Comparison of ENCODE assay signal across 16 cellular contexts in the genomic region with DNA sequence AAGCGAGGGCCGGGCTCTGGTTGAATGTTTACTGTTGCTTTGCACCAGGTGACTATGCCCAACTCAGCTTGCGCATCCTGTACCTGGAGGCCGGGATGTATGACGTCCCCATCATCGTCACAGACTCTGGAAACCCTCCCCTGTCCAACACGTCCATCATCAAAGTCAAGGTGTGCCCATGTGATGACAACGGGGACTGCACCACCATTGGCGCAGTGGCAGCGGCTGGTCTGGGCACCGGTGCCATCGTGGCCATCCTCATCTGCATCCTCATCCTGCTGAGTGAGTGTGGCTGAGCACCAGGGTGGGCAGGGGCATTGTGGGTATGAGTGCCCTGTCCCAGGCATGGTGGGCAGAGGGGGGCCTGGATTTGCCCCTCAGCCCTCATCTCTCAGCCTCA.
DNase-seq lines count a peak whose midpoint lies in the region; ATAC-seq, FAIRE-seq and TF ChIP-seq lines count a peak whose summit lies in the region.
"Had no signal": no experiment of that assay in that cellular context is flagged by ENCODE, and none has a peak within 500 bp of the region (broad histone marks: within the 10 kb centered on the region; RNA-seq: fewer than 3 reads in every experiment).

No MANE protein-coding gene starts in this region.

- no peak overlapping the region for H4K91ac ChIP-seq in trophoblast cell (ENCODE audit: low read depth, low read length)

- H3K9me3 ChIP-seq in HepG2 (ENCODE audit: low read length) (no peaks in the 10 kb centered on the region), trophoblast cell (ENCODE audit: insufficient read depth, low read depth, low read length) (peaks cover 19% of the 10 kb centered on the region)
- H3K9me3 ChIP-seq: BLaER1 treated with 17β-estradiol and CSF1 and Interleukin-3, amounts not matched to agents 10 nM and 100 nM had no signal

- no peaks in the 10 kb centered on the region for H3K4me1 ChIP-seq in HepG2 (ENCODE audit: insufficient read depth, low read length)
- no peaks in the 10 kb centered on the region for H3K4me1 ChIP-seq in trophoblast cell (ENCODE audit: control insufficient read depth in 1 of 2, insufficient read depth in 2 of 2, low read length in 2 of 2)

- H3K36me3 ChIP-seq in HepG2 (replicated peaks in 1 of 2; ENCODE audit: control insufficient read depth in 1 of 2, insufficient read depth in 2 of 2, low read length in 2 of 2) (no peaks in the 10 kb centered on the region), trophoblast cell (ENCODE audit: control insufficient read depth in 1 of 2, insufficient read depth in 2 of 2, low read length in 2 of 2) (no peaks in the 10 kb centered on the region)
- H3K36me3 ChIP-seq: BLaER1 treated with 17β-estradiol and CSF1 and Interleukin-3, amounts not matched to agents 10 nM and 100 nM had no signal

- POLR2A ChIA-PET in HepG2 (lab: Yijun Ruan, JAX) = no interaction called here

- no peak overlapping the region for H3K14ac ChIP-seq in trophoblast cell (ENCODE audit: low read length)

- WGBS in HepG2 (ENCODE audit: low lambda C conversion rate) = 45% methylated on average over 12 of the region's 12 CpGs
- no CpG with 5 or more reads among the region's 12 CpGs for WGBS in trophoblast cell (ENCODE audit: extremely low coverage, insufficient coverage, insufficient read length)

- H3K4ac ChIP-seq in trophoblast cell (ENCODE audit: low read depth, low read length) = no peak overlapping the region

- no peak overlapping the region for H3K18ac ChIP-seq in trophoblast cell (ENCODE audit: low read length)

- no peak for TF ChIP-seq POLR2A in HepG2 (IDR thresholded peaks at IDR 0.05; ENCODE audit: insufficient read depth in 1 of 2, low read depth in 2 of 2, low read length in 2 of 2)

- TF ChIP-seq CTCF in HepG2 (CRISPR knock-in tag; IDR thresholded peaks at IDR 0.05) = no peak

- in situ Hi-C loops in HepG2 (cut with HindIII; ENCODE audit: extremely low pct_ligation_motif_present, low pct_unique_long_range_greater_than_20kb) = no loop called here

- DNase-seq in left ventricle myocardium superior (peak; percentile 15), Right ventricle myocardium superior (no peak), HepG2 (ENCODE audit: low spot score) (no peak), trophoblast cell (no peak), HUDEP-2 (lab: John Stamatoyannopoulos, UW; ENCODE audit: unreplicated experiment in 76 of 76) (no peak), iPS-NIHi7 (ENCODE audit: extremely low spot score) (no peak)
- DNase-seq: 8988T; Calu3; CD4-positive, alpha-beta T cell; DMS 273 treated with DMSO at 0.1 percent for 48 hours; H9 had no signal

- H3K79me2 ChIP-seq in HepG2 (ENCODE audit: insufficient read depth, low read length) = no peaks in the 10 kb centered on the region
- H3K79me2 ChIP-seq in trophoblast cell (ENCODE audit: control insufficient read depth, insufficient read depth, low read length, poor library complexity) = no peaks in the 10 kb centered on the region

- H4K12ac ChIP-seq in trophoblast cell (ENCODE audit: low read depth, low read length) = no peak overlapping the region

- H4K8ac ChIP-seq in trophoblast cell (ENCODE audit: low read depth, low read length) = no peak overlapping the region

- no TSS peak for BruUV-seq in HepG2 (replicated peaks; lab: Mats Ljungman, UMichigan)

- H3K27ac ChIP-seq in HepG2 (ENCODE audit: extremely low read length, insufficient read depth, low read length) (no peak overlapping the region), trophoblast cell (ENCODE audit: low read depth, low read length) (no peak overlapping the region)
- H3K27ac ChIP-seq: BLaER1 treated with 17β-estradiol and CSF1 and Interleukin-3, amounts not matched to agents 10 nM and 100 nM had no signal

- TF ChIP-seq RAD21 in HepG2 (CRISPR knock-in tag; IDR thresholded peaks at IDR 0.05) = no peak

- H3K79me1 ChIP-seq in trophoblast cell (ENCODE audit: low read length) = no peaks in the 10 kb centered on the region

- H3K27me3 ChIP-seq in HepG2 (ENCODE audit: control insufficient read depth in 1 of 2, insufficient read depth in 2 of 2, low read length in 2 of 2) = peaks cover 20 to 62% of the 10 kb centered on the region in 2 experiments
- H3K27me3 ChIP-seq in trophoblast cell (ENCODE audit: insufficient read depth, low read length) = no peaks in the 10 kb centered on the region
- H3K27me3 ChIP-seq: BLaER1 treated with 17β-estradiol and CSF1 and Interleukin-3, amounts not matched to agents 10 nM and 100 nM had no signal

- H3K9ac ChIP-seq in HepG2 (ENCODE audit: insufficient read depth, low read depth, low read length) (no peak overlapping the region), trophoblast cell (ENCODE audit: low read length) (no peak overlapping the region)
- H3K9ac ChIP-seq: BLaER1 treated with 17β-estradiol and CSF1 and Interleukin-3, amounts not matched to agents 10 nM and 100 nM had no signal

- CTCF ChIA-PET in HepG2 (lab: Yijun Ruan, JAX; ENCODE audit: low intra/inter-chr PET ratio, low total read pairs) = no interaction called here

- no peak overlapping the region for H2AFZ ChIP-seq in HepG2 (ENCODE audit: low read length)
- no peak overlapping the region for H2AFZ ChIP-seq in trophoblast cell (ENCODE audit: insufficient read depth, low read length, poor library complexity)
- H2AFZ ChIP-seq: GM23338 had no signal

- no peak overlapping the region for H3K23ac ChIP-seq in trophoblast cell (ENCODE audit: low read length)

- ATAC-seq in left ventricle myocardium superior (no peak), Right ventricle myocardium superior (ENCODE audit: poor library complexity) (no peak), HepG2 (no peak), HG03097 (IDR thresholded peaks at IDR 0.05; ENCODE audit: low FRiP score, unreplicated experiment) (no peak)
- ATAC-seq: GM12878, GM23338 had no signal

- intact Hi-C loops in left ventricle myocardium superior (cut with micrococcal nuclease) = no loop called here
- intact Hi-C loops in Right ventricle myocardium superior (cut with DNase I) = no loop called here
- intact Hi-C loops in HepG2 (cut with micrococcal nuclease; ENCODE audit: unreplicated experiment) = no loop called here

- TF ChIP-seq EP300 in HepG2 (IDR thresholded peaks at IDR 0.05; ENCODE audit: low read depth in 2 of 2, low read length in 2 of 2) (no peak), HepG2 (CRISPR knock-in tag; IDR thresholded peaks at IDR 0.05; ENCODE audit: borderline replicate concordance) (no peak)

- H2AK5ac ChIP-seq in trophoblast cell (ENCODE audit: low read length) = no peak overlapping the region

- no peak overlapping the region for H3K4me3 ChIP-seq in HepG2 (replicated peaks in 1 of 3; ENCODE audit: insufficient read depth in 1 of 3, low read depth in 2 of 3, low read length in 3 of 3)
- H3K4me3 ChIP-seq in trophoblast cell (ENCODE audit: low read depth, low read length) = peak overlapping the region; percentile 2
- H3K4me3 ChIP-seq: BLaER1 treated with 17β-estradiol and CSF1 and Interleukin-3, amounts not matched to agents 10 nM and 100 nM; GM12878; GM23338 had no signal

- no peak overlapping the region for H2BK5ac ChIP-seq in trophoblast cell (ENCODE audit: low read depth, low read length, poor library complexity)

- H4K20me1 ChIP-seq in HepG2 (ENCODE audit: insufficient read depth, low read length) = no peaks in the 10 kb centered on the region; the same call in 1 of the 2 replicates

- no peak overlapping the region for H3K4me2 ChIP-seq in HepG2 (ENCODE audit: low read depth, low read length)
- H3K4me2 ChIP-seq in trophoblast cell (ENCODE audit: low read length) = no peak overlapping the region
- H3K4me2 ChIP-seq: BLaER1 treated with 17β-estradiol and CSF1 and Interleukin-3, amounts not matched to agents 10 nM and 100 nM; GM23338 had no signal

- H2BK120ac ChIP-seq in trophoblast cell (ENCODE audit: insufficient read depth, low read length, poor library complexity) = no peak overlapping the region

- H2BK12ac ChIP-seq in trophoblast cell (ENCODE audit: low read length) = no peak overlapping the region

- FAIRE-seq in HepG2 (lab: Jason Lieb, UNC) = no peak
- FAIRE-seq: GM12878, GM18507 had no signal

TF ChIP-seq in HepG2, 621 proteins besides CTCF, POLR2A, EP300 and RAD21:
- TF ChIP-seq CENPT (CRISPR knock-in tag; IDR thresholded peaks at IDR 0.05; ENCODE audit: low read depth) = 0 out of 2 replicates have a peak, but pooled peaks have one; percentile 26
- TF ChIP-seq ZNF329 (CRISPR knock-in tag; IDR thresholded peaks at IDR 0.05; ENCODE audit: low read depth) = no peak
- peak; percentile 72 for TF ChIP-seq CREB1 (IDR thresholded peaks at IDR 0.05)
- TF ChIP-seq CREB1 (CRISPR knock-in tag; IDR thresholded peaks at IDR 0.05) = no peak
TF ChIP-seq in HepG2: peak in this region for 2.
